ENCODE assay signal across 10 cellular contexts in the genomic region with DNA sequence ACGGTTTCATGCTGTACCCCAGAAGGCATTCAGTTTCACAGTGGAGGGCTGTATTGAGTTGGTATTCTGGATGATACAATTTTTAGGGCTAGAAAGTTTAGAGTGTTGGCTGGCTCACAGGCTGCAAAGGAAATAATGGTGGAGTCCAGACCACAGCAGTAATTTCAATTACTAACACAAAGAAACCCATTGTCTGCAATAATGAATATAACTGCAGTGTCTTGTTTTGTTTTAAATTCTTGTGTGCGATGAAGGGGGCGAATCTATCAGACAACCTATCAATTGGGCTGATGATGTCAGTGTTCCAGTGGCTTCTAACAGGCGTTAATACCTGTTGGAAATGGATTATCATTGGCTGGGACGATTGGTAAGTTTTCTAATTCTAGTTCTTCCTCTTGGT. TPM values are rescaled to one million over a fixed set of nuclear protein-coding genes. Genes with fewer than 3 reads are reported as not detected.
DNase-seq lines count a peak whose midpoint lies in the region; ATAC-seq and TF ChIP-seq lines count a peak whose summit lies in the region.
"Had no signal": no experiment of that assay in that cellular context is flagged by ENCODE, and none has a peak within 500 bp of the region (broad histone marks: within the 10 kb centered on the region; RNA-seq: fewer than 3 reads in every experiment).

No MANE protein-coding gene starts in this region.

- H3K27ac Mint-ChIP-seq in stimulated activated naive CD8-positive, alpha-beta T cell treated with anti-CD3 and anti-CD28 coated beads, Interleukin-15, Interleukin-2, amounts not matched to agents 100 ng/mL and 50 ng/mL, for 24 hours = peak overlapping the region; percentile 93

- no peaks in the 10 kb centered on the region for H3K27me3 ChIP-seq in mammary epithelial cell (ENCODE audit: insufficient read depth, low read length)
- no peaks in the 10 kb centered on the region for H3K27me3 ChIP-seq in mucosa of rectum (ENCODE audit: control insufficient read depth in 2 of 2, insufficient read depth in 2 of 2, low read length in 2 of 2)

- no peaks in the 10 kb centered on the region for H4K20me1 ChIP-seq in mammary epithelial cell (ENCODE audit: insufficient read depth, low read length)

- WGBS in mammary epithelial cell (ENCODE audit: low coverage, missing lambda C conversion rate) = 10% methylated on average over 5 of the region's 5 CpGs

- H3K27ac ChIP-seq in mammary epithelial cell (ENCODE audit: insufficient read depth, low read depth, low read length) = peak overlapping the region; percentile 85
- no peak overlapping the region for H3K27ac ChIP-seq in mucosa of rectum (ENCODE audit: low read depth in 2 of 2, low read length in 2 of 2)

- dilution Hi-C loops in mammary epithelial cell (cut with HindIII; ENCODE audit: low sequenced_read_pairs) = no loop called here

- BruUV-seq in mammary epithelial cell (replicated peaks; lab: Mats Ljungman, UMichigan) = no TSS peak

- H3K9ac ChIP-seq in mammary epithelial cell (ENCODE audit: insufficient read depth, low read length) = peak overlapping the region; percentile 96
- peak overlapping the region in 1 of 2 donors; percentile 97 for H3K9ac ChIP-seq in mucosa of rectum (ENCODE audit: low read depth in 1 of 2, low read length in 2 of 2)

- no peaks in the 10 kb centered on the region for H3K9me3 ChIP-seq in mammary epithelial cell (replicated peaks; ENCODE audit: insufficient read depth, low read length)
- no peaks in the 10 kb centered on the region for H3K9me3 ChIP-seq in mucosa of rectum (ENCODE audit: control insufficient read depth in 2 of 2, low read length in 2 of 2)

- H3K27me3 Mint-ChIP-seq in stimulated activated naive CD8-positive, alpha-beta T cell treated with anti-CD3 and anti-CD28 coated beads, Interleukin-15, Interleukin-2, amounts not matched to agents 100 ng/mL and 50 ng/mL, for 24 hours = no peaks in the 10 kb centered on the region

- peak overlapping the region; percentile 91 for H3K4me3 Mint-ChIP-seq in stimulated activated naive CD8-positive, alpha-beta T cell treated with anti-CD3 and anti-CD28 coated beads, Interleukin-15, Interleukin-2, amounts not matched to agents 100 ng/mL and 50 ng/mL, for 24 hours

- peaks cover 66% of the 10 kb centered on the region for H3K79me2 ChIP-seq in mammary epithelial cell (ENCODE audit: insufficient read depth, low read length)

- peaks cover 47% of the 10 kb centered on the region for H3K4me1 Mint-ChIP-seq in stimulated activated naive CD8-positive, alpha-beta T cell treated with anti-CD3 and anti-CD28 coated beads, Interleukin-15, Interleukin-2, amounts not matched to agents 100 ng/mL and 50 ng/mL, for 24 hours (ENCODE audit: low read depth)

- TF ChIP-seq CTCF in mammary epithelial cell (conservative IDR thresholded peaks at IDR 0.05 in 1 of 2, IDR thresholded peaks at IDR 0.05 in 1 of 2; ENCODE audit: extremely low read depth in 1 of 2, insufficient read depth in 1 of 2, low read depth in 1 of 2, low read length in 2 of 2) = no peak

- in situ Hi-C loops in mammary epithelial cell (cut with MboI; ENCODE audit: low sequenced_read_pairs in 2 of 2) = no loop called here

- H3K36me3 ChIP-seq in mammary epithelial cell (ENCODE audit: insufficient read depth, low read length) = no peaks in the 10 kb centered on the region
- H3K36me3 ChIP-seq in mucosa of rectum (ENCODE audit: control insufficient read depth in 2 of 2, insufficient read depth in 2 of 2, low read length in 2 of 2) = peaks cover 12% of the 10 kb centered on the region in 2 donors

- H3K36me3 Mint-ChIP-seq in stimulated activated naive CD8-positive, alpha-beta T cell treated with anti-CD3 and anti-CD28 coated beads, Interleukin-15, Interleukin-2, amounts not matched to agents 100 ng/mL and 50 ng/mL, for 24 hours (ENCODE audit: low read depth) = peaks cover 29% of the 10 kb centered on the region

- H3K4me1 ChIP-seq in mammary epithelial cell (ENCODE audit: insufficient read depth, low read length) = peaks cover 29% of the 10 kb centered on the region
- H3K4me1 ChIP-seq in mucosa of rectum (ENCODE audit: control insufficient read depth in 2 of 2, insufficient read depth in 2 of 2, low read length in 2 of 2) = peaks cover 4 to 12% of the 10 kb centered on the region in 2 donors

- no peak for DNase-seq in stimulated activated naive CD8-positive, alpha-beta T cell treated with anti-CD3 and anti-CD28 coated beads, Interleukin-15, Interleukin-2, amounts not matched to agents 100 U/mL and 50 U/mL, for 24 hours
- peak; percentile 44 for DNase-seq in mammary epithelial cell
- no peak for DNase-seq in H4 (ENCODE audit: low spot score)
- DNase-seq: cortex of kidney, NCI-H526 had no signal

- intact Hi-C loops in mammary epithelial cell (cut with micrococcal nuclease) = no loop called here

- H3K4me3 ChIP-seq in mammary epithelial cell (replicated peaks in 1 of 3; ENCODE audit: insufficient read depth in 1 of 3, low read depth in 2 of 3, low read length in 3 of 3) = peak overlapping the region in 2 of 3 experiments; percentile 86 to 97
- peak overlapping the region; percentile 95 to 97 for H3K4me3 ChIP-seq in mucosa of rectum (ENCODE audit: low read length in 2 of 2)

- H3K4me2 ChIP-seq in mammary epithelial cell (ENCODE audit: insufficient read depth, low read depth, low read length) = peak overlapping the region; percentile 97

- H3K9me3 Mint-ChIP-seq in stimulated activated naive CD8-positive, alpha-beta T cell treated with anti-CD3 and anti-CD28 coated beads, Interleukin-15, Interleukin-2, amounts not matched to agents 100 ng/mL and 50 ng/mL, for 24 hours = no peaks in the 10 kb centered on the region

- CTCF ChIA-PET in mammary epithelial cell (lab: Charles Lee; ENCODE audit: low non-redundant PET) = no interaction called here

- peak overlapping the region; percentile 11 for H2AFZ ChIP-seq in mammary epithelial cell (ENCODE audit: low read depth, low read length)

- no peak for ATAC-seq in stimulated activated naive CD8-positive, alpha-beta T cell treated with anti-CD3 and anti-CD28 coated beads, Interleukin-15, Interleukin-2, amounts not matched to agents 100 U/mL and 50 U/mL, for 24 hours
- no peak for ATAC-seq in HG03521 (IDR thresholded peaks at IDR 0.05; ENCODE audit: unreplicated experiment)
- ATAC-seq in GM21515 (IDR thresholded peaks at IDR 0.05; ENCODE audit: unreplicated experiment) = no peak
- ATAC-seq in GM18498 (IDR thresholded peaks at IDR 0.05; ENCODE audit: unreplicated experiment) = no peak

RNA-seq across cellular contexts. Expression of a gene that starts 1.5 kb away (rescaled TPM):
- 10 to 100 TPM in 1 of 2 donors, 1 to 10 TPM in 1; 1.5 to 14.9 TPM for total RNA-seq in mammary epithelial cell
- 3.9 TPM for polyA plus RNA-seq in mammary epithelial cell
- 2.3 TPM for polyA minus RNA-seq in mammary epithelial cell
- total RNA-seq in H4 (2014; rRNA removed; shearing (Covaris generic)) = 1.0 and 1.9 TPM in 2 replicates

RNA-seq across cellular contexts. Expression of a gene that starts 43.8 kb away (rescaled TPM):
- total RNA-seq in mammary epithelial cell = 10 to 100 TPM; 63.5 to 89.5 TPM
- polyA plus RNA-seq in mammary epithelial cell = 62.4 TPM
- 78.2 TPM for polyA minus RNA-seq in mammary epithelial cell
- 38.2 and 47.5 TPM in 2 replicates for total RNA-seq in H4 (2014; rRNA removed; shearing (Covaris generic))

RNA-seq across cellular contexts. Expression of a gene that starts 46.6 kb away (rescaled TPM):
- 10 to 100 TPM in 1 of 2 donors, 1 to 10 TPM in 1; 4.2 to 15.1 TPM for total RNA-seq in mammary epithelial cell
- 4.6 TPM for polyA plus RNA-seq in mammary epithelial cell
- 7.7 TPM for polyA minus RNA-seq in mammary epithelial cell
- 0.14 and 0.21 TPM in 2 replicates for total RNA-seq in H4 (2014; rRNA removed; shearing (Covaris generic))

RNA-seq across cellular contexts. Expression of a gene that starts 56.5 kb away (rescaled TPM):
- 10 to 100 TPM; 29.0 to 36.3 TPM for total RNA-seq in mammary epithelial cell
- 25.2 TPM for polyA plus RNA-seq in mammary epithelial cell
- 22.3 TPM for polyA minus RNA-seq in mammary epithelial cell
- total RNA-seq in H4 (2014; rRNA removed; shearing (Covaris generic)) = 21.0 and 21.9 TPM in 2 replicates
